Comparison of ENCODE assay signal across 18 cellular contexts in genomic region chr17:40519089-40519775, GRCh38. TPM values are rescaled to one million over a fixed set of nuclear protein-coding genes. Genes with fewer than 3 reads are reported as not detected.
DNase-seq lines count a peak whose midpoint lies in the region; ATAC-seq, FAIRE-seq and TF ChIP-seq lines count a peak whose summit lies in the region.
"Had no signal": no experiment of that assay in that cellular context is flagged by ENCODE, and none has a peak within 500 bp of the region (broad histone marks: within the 10 kb centered on the region; RNA-seq: fewer than 3 reads in every experiment).

No MANE protein-coding gene starts in this region.

- peaks cover 0 to 32% (median 0%) of the 10 kb centered on the region in 11 experiments; a peak in 5 of 22 replicates for H3K27me3 ChIP-seq in BLaER1 treated with 17β-estradiol and CSF1 and Interleukin-3, amounts not matched to agents 10 nM and 100 nM
- no peaks in the 10 kb centered on the region for H3K27me3 ChIP-seq in HCT116 (ENCODE audit: insufficient read depth, low read length)
- H3K27me3 ChIP-seq in osteoblast (ENCODE audit: insufficient read depth, low read length) = no peaks in the 10 kb centered on the region
- H3K27me3 ChIP-seq: esophagus muscularis mucosa, ovary had no signal

- H3K4me3 Mint-ChIP-seq in MCF 10A (ENCODE audit: unreplicated experiment) = peak overlapping the region; percentile 47

- peaks cover 59 to 84% (median 79%) of the 10 kb centered on the region in 10 experiments for H3K4me1 ChIP-seq in BLaER1 treated with 17β-estradiol and CSF1 and Interleukin-3, amounts not matched to agents 10 nM and 100 nM
- H3K4me1 ChIP-seq in HCT116 (ENCODE audit: control insufficient read depth in 1 of 2, insufficient read depth in 2 of 2, low read length in 2 of 2) (peaks cover 73 to 89% of the 10 kb centered on the region in 2 experiments), osteoblast (ENCODE audit: insufficient read depth, low read length) (peaks cover 40% of the 10 kb centered on the region)

- ATAC-seq in HCT116 = peak; percentile 24
- ATAC-seq: heart right ventricle had no signal

- peaks cover 12% of the 10 kb centered on the region for H3K36me3 Mint-ChIP-seq in MCF 10A (ENCODE audit: insufficient read depth, unreplicated experiment)
- H3K36me3 Mint-ChIP-seq: CD14-positive monocyte had no signal

- peak overlapping the region; percentile 81 to 98 (median 92) for H3K4me2 ChIP-seq in BLaER1 treated with 17β-estradiol and CSF1 and Interleukin-3, amounts not matched to agents 10 nM and 100 nM
- H3K4me2 ChIP-seq in HCT116 (ENCODE audit: low read length) (peak overlapping the region; percentile 84), osteoblast (ENCODE audit: insufficient read depth, low read length) (no peak overlapping the region)

- no peaks in the 10 kb centered on the region for H3K79me2 ChIP-seq in HCT116 (ENCODE audit: insufficient read depth, low read length)
- no peaks in the 10 kb centered on the region for H3K79me2 ChIP-seq in osteoblast (ENCODE audit: insufficient read depth, low read length)

- BruUV-seq in HCT116 (replicated peaks; lab: Mats Ljungman, UMichigan) (no TSS peak), MCF 10A (replicated peaks; lab: Mats Ljungman, UMichigan) (no TSS peak)

- H3K4me1 Mint-ChIP-seq in MCF 10A (ENCODE audit: insufficient read depth, unreplicated experiment) = peaks cover 73% of the 10 kb centered on the region

- peak overlapping the region in 8 of 11 experiments; percentile 0 to 80 (median 70); a peak in 13 of 22 replicates for H3K9ac ChIP-seq in BLaER1 treated with 17β-estradiol and CSF1 and Interleukin-3, amounts not matched to agents 10 nM and 100 nM
- peak overlapping the region; percentile 61 for H3K9ac ChIP-seq in HCT116 (ENCODE audit: low read length)

- H3K4me3 ChIP-seq in BLaER1 treated with 17β-estradiol and CSF1 and Interleukin-3, amounts not matched to agents 10 nM and 100 nM = peak overlapping the region in 5 of 10 experiments; percentile 47 to 63 (median 59); a peak in 7 of 20 replicates
- H3K4me3 ChIP-seq in HCT116 (replicated peaks in 1 of 2; ENCODE audit: low read depth in 1 of 2, low read length in 2 of 2) (peak overlapping the region; percentile 8 to 40; a peak in 3 of 4 replicates), osteoblast (ENCODE audit: insufficient read depth, low read length) (no peak overlapping the region)
- H3K4me3 ChIP-seq: esophagus muscularis mucosa, ovary had no signal

- POLR2A ChIA-PET in HCT116 (lab: Charles Lee) = interaction anchor here (1.3 kb wide), 1 partner anchor 18 kb away, joined by 7 read pairs; the partner anchor contains the start of gene TNS4
- POLR2A ChIA-PET in MCF 10A (lab: Yijun Ruan, JAX) = interaction anchor here (0.6 to 15.6 kb wide), 10 partner anchors 7 to 82 kb away, joined by 4 to 614 read pairs (median 48); partner anchors contain the start of gene TNS4

- H2AFZ ChIP-seq in HCT116 (ENCODE audit: low read depth, low read length, poor library complexity, severe bottlenecking) (no peak overlapping the region), osteoblast (ENCODE audit: low read length) (no peak overlapping the region)

- no peak for TF ChIP-seq RAD21 in HCT116 (IDR thresholded peaks at IDR 0.05; ENCODE audit: low read depth)

- peaks cover 4 to 31% (median 18%) of the 10 kb centered on the region in 11 experiments for H3K9me3 ChIP-seq in BLaER1 treated with 17β-estradiol and CSF1 and Interleukin-3, amounts not matched to agents 10 nM and 100 nM (replicated peaks in 1 of 11)
- H3K9me3 ChIP-seq in HCT116 (ENCODE audit: control insufficient read depth in 1 of 2, insufficient read depth in 1 of 2, low read depth in 1 of 2, low read length in 2 of 2) (no peaks in the 10 kb centered on the region), osteoblast (ENCODE audit: low read depth, low read length) (no peaks in the 10 kb centered on the region)
- H3K9me3 ChIP-seq: esophagus muscularis mucosa, ovary had no signal

- no peak for DNase-seq in HCT116 (ENCODE audit: low read depth, low spot score)
- DNase-seq in MCF 10A (ENCODE audit: unreplicated experiment) = no peak
- DNase-seq in osteoblast (ENCODE audit: insufficient read length, low spot score, missing footprints) = no peak
- no peak for DNase-seq in activated gamma-delta T cell (lab: John Stamatoyannopoulos, UW)
- no peak for DNase-seq in NCI-H2107 treated with DMSO at 0.1 percent for 48 hours (lab: John Stamatoyannopoulos, UW; ENCODE audit: unreplicated experiment)
- no peak for DNase-seq in GM12891 (ENCODE audit: insufficient read length, low spot score)
- DNase-seq: activated CD8-positive, alpha-beta memory T cell treated with anti-CD3 and anti-CD28 coated beads, Interleukin-2, amount 50 U/mL, for 48 hours; amniotic stem cell; heart right ventricle; NCI-H2171; stimulated activated CD4-positive, alpha-beta T cell treated with anti-CD3 and anti-CD28 coated beads, Interleukin-12 subunit alpha, Interleukin-12 subunit beta, amount 100 ng/mL, for 4 hours had no signal

- H3K27me3 Mint-ChIP-seq in MCF 10A (ENCODE audit: insufficient read depth, unreplicated experiment) = no peaks in the 10 kb centered on the region

- peak overlapping the region in 8 of 11 experiments; percentile 28 to 90 (median 81); a peak in 15 of 22 replicates for H3K27ac ChIP-seq in BLaER1 treated with 17β-estradiol and CSF1 and Interleukin-3, amounts not matched to agents 10 nM and 100 nM
- H3K27ac ChIP-seq in HCT116 (ENCODE audit: low read depth, low read length) = peak overlapping the region; percentile 83
- peak overlapping the region; percentile 20 for H3K27ac ChIP-seq in osteoblast (ENCODE audit: low read depth, low read length)
- H3K27ac ChIP-seq: esophagus muscularis mucosa, heart right ventricle, ovary had no signal

- peaks cover 7% of the 10 kb centered on the region for H3K9me3 Mint-ChIP-seq in MCF 10A (ENCODE audit: unreplicated experiment)

- H3K36me3 ChIP-seq in BLaER1 treated with 17β-estradiol and CSF1 and Interleukin-3, amounts not matched to agents 10 nM and 100 nM = peaks cover 0 to 40% (median 20%) of the 10 kb centered on the region in 11 experiments; a peak in 17 of 22 replicates
- H3K36me3 ChIP-seq in HCT116 (ENCODE audit: control insufficient read depth in 1 of 2, insufficient read depth in 2 of 2, low read length in 2 of 2) (no peaks in the 10 kb centered on the region), osteoblast (ENCODE audit: insufficient read depth, low read length) (no peaks in the 10 kb centered on the region)
- H3K36me3 ChIP-seq: esophagus muscularis mucosa, heart right ventricle, ovary had no signal

- FAIRE-seq in GM12891 (lab: Jason Lieb, UNC) = no peak
- FAIRE-seq: colon had no signal

- H4K20me1 ChIP-seq in BLaER1 treated with 17β-estradiol and CSF1 and Interleukin-3, amounts not matched to agents 10 nM and 100 nM = no peaks in the 10 kb centered on the region
- no peaks in the 10 kb centered on the region for H4K20me1 ChIP-seq in HCT116 (ENCODE audit: insufficient read depth)
- no peaks in the 10 kb centered on the region for H4K20me1 ChIP-seq in osteoblast (ENCODE audit: insufficient read depth, low read length)

- CTCF ChIA-PET in HCT116 (lab: Charles Lee) (interaction anchor here (0.7 to 0.8 kb wide), 2 partner anchors 69 to 202 kb away, joined by 3 read pairs; no protein-coding TSS in a partner anchor), MCF 10A (lab: Yijun Ruan, JAX) (interaction anchor here (0.6 to 1.8 kb wide), 8 partner anchors 9 to 161 kb away, joined by 3 to 8 read pairs (median 4); partner anchors contain the start of gene TNS4)

- TF ChIP-seq POLR2A in HCT116 (IDR thresholded peaks at IDR 0.05; ENCODE audit: borderline replicate concordance, extremely low read depth, insufficient read depth, insufficient read length) (no peak), GM12891 (IDR thresholded peaks at IDR 0.05; ENCODE audit: low read depth, low read length) (no peak)

- RAD21 ChIA-PET in HCT116 (lab: Charles Lee; ENCODE audit: low non-redundant PET in 1 of 2, low total read pairs in 2 of 2, uncharacterized antibody in 2 of 2, unreplicated experiment in 2 of 2) = no interaction called here

- intact Hi-C loops in HCT116 (cut with micrococcal nuclease) = no loop called here
- intact Hi-C loops in MCF 10A (cut with micrococcal nuclease) = no loop called here

- no peaks in the 10 kb centered on the region for H3K9me2 ChIP-seq in HCT116 (ENCODE audit: insufficient read depth)

- peak overlapping the region; percentile 87 for H3K27ac Mint-ChIP-seq in MCF 10A (ENCODE audit: low read depth, unreplicated experiment)
- H3K27ac Mint-ChIP-seq: CD14-positive monocyte had no signal

- TF ChIP-seq CTCF in HCT116 (IDR thresholded peaks at IDR 0.05 in 2 of 3, conservative IDR thresholded peaks at IDR 0.05 in 1 of 3; ENCODE audit: borderline replicate concordance in 1 of 3, insufficient read depth in 1 of 3, low read depth in 2 of 3, low read length in 2 of 3) (no peak), MCF 10A (IDR thresholded peaks at IDR 0.05; ENCODE audit: unreplicated experiment) (no peak), osteoblast (IDR thresholded peaks at IDR 0.05; ENCODE audit: extremely low read depth, low read depth, low read length) (no peak)

TF ChIP-seq in HCT116, 20 proteins besides CTCF, POLR2A, EP300 and RAD21 (continues in another document):
- TF ChIP-seq TCF7L2 (IDR thresholded peaks at IDR 0.05; ENCODE audit: borderline replicate concordance, extremely low read depth, insufficient read depth, insufficient read length) = no peak
- TF ChIP-seq SIN3A (IDR thresholded peaks at IDR 0.05; ENCODE audit: low read depth) = no peak

TF ChIP-seq in GM12891, 5 proteins besides CTCF, POLR2A, EP300 and RAD21:
- no peak for TF ChIP-seq POLR2AphosphoS5 (IDR thresholded peaks at IDR 0.05; ENCODE audit: low read depth, low read length)
- TF ChIP-seq TAF1 (IDR thresholded peaks at IDR 0.05; ENCODE audit: low read depth, low read length) = no peak
- no peak for TF ChIP-seq PAX5 (IDR thresholded peaks at IDR 0.05; ENCODE audit: insufficient read depth, low read length, severe bottlenecking)
- TF ChIP-seq SPI1 (IDR thresholded peaks at IDR 0.05; ENCODE audit: low read depth, low read length) = no peak
- TF ChIP-seq POU2F2 (IDR thresholded peaks at IDR 0.05; ENCODE audit: low read depth, low read length) = no peak

RNA-seq across cellular contexts. Expression of gene TNS4, which starts 17.8 kb away (rescaled TPM):
- total RNA-seq in HCT116 (2021; ENCODE audit: unreplicated experiment) = 36.6 TPM
- 7.4 and 9.3 TPM in 2 replicates for polyA plus RNA-seq in HCT116 (2012)
- total RNA-seq in MCF 10A (2022) = 387 and 522 TPM in 2 replicates
- under 0.01 and 0.29 TPM in 2 replicates for total RNA-seq in osteoblast
- polyA plus RNA-seq in GM12891 (2012; ENCODE audit: low read depth, missing spikeins) = 0.22 TPM
- total RNA-seq: esophagus muscularis mucosa, SK-MEL-5, temporal lobe had no signal
- polyA plus RNA-seq: CD14-positive monocyte had no signal

RNA-seq across cellular contexts. Expression of gene CCR7, which starts 46.0 kb away (rescaled TPM):
- total RNA-seq in HCT116 (2021; ENCODE audit: unreplicated experiment) (0.69 TPM), MCF 10A (2022) (not detected in 2 replicates), osteoblast (not detected in 2 replicates)
- 0.15 TPM in 1 of 2 replicates, not detected in the other for polyA plus RNA-seq in HCT116 (2012)
- 156 TPM for polyA plus RNA-seq in GM12891 (2012; ENCODE audit: low read depth, missing spikeins)
- total RNA-seq: SK-MEL-5 had no signal

Comparison
In these comparisons a context has a peak if more than half of its experiments do, and no peak if none do; other contexts are left out.
1. H3K27ac ChIP-seq: peak in every context shown above with its lines; median percentile 83 in HCT116; 81 in BLaER1 treated with 17β-estradiol and CSF1 and Interleukin-3, amounts not matched to agents 10 nM and 100 nM; 20 in osteoblast.
2. RNA of gene TNS4, which starts 17.8 kb away (total RNA-seq): 387 to 522 TPM in MCF 10A and 36.6 TPM in HCT116 (single experiment); under 0.01 to 0.29 TPM in osteoblast; every median in the first group is over 10 times any median in the second.